ENCODE assay signal across 8 cellular contexts in genomic region chr6:7723041-7723447, GRCh38. TPM values are rescaled to one million over a fixed set of nuclear protein-coding genes. Genes with fewer than 3 reads are reported as not detected.
DNase-seq lines count a peak whose midpoint lies in the region; ATAC-seq, FAIRE-seq and TF ChIP-seq lines count a peak whose summit lies in the region.

No MANE protein-coding gene starts in this region.

- no peaks in the 10 kb centered on the region for H3K79me2 ChIP-seq in HepG2 (ENCODE audit: insufficient read depth, low read length)

- peaks cover 23% of the 10 kb centered on the region for H3K4me1 ChIP-seq in HepG2 (ENCODE audit: insufficient read depth, low read length)

- peaks cover 11 to 45% of the 10 kb centered on the region in 2 experiments; a peak in 3 of 5 replicates for H3K27me3 ChIP-seq in HepG2 (ENCODE audit: control insufficient read depth in 1 of 2, insufficient read depth in 2 of 2, low read length in 2 of 2)

- FAIRE-seq in HepG2 (lab: Jason Lieb, UNC), result peak; percentile 73

- no peaks in the 10 kb centered on the region; the same call in 1 of the 2 replicates for H4K20me1 ChIP-seq in HepG2 (ENCODE audit: insufficient read depth, low read length)

- TF ChIP-seq EP300 in HepG2 (IDR thresholded peaks at IDR 0.05; ENCODE audit: low read depth in 2 of 2, low read length in 2 of 2), result no peak
- TF ChIP-seq EP300 in HepG2 (CRISPR knock-in tag; IDR thresholded peaks at IDR 0.05; ENCODE audit: borderline replicate concordance), result no peak

- H3K4me3 ChIP-seq in coronary artery (no peak overlapping the region), HepG2 (replicated peaks in 1 of 3; ENCODE audit: insufficient read depth in 1 of 3, low read depth in 2 of 3, low read length in 3 of 3) (no peak overlapping the region)

- no peak overlapping the region for H2AFZ ChIP-seq in HepG2 (ENCODE audit: low read length)

- intact Hi-C loops in activated CD4-positive, alpha-beta T cell treated with anti-CD3 and anti-CD28 coated beads for 36 hours (cut with DNase I, micrococcal nuclease), result loop anchor here (1.0 to 5.0 kb wide), 4 partner anchors 283 to 499 kb away; no protein-coding TSS in a partner anchor
- intact Hi-C loops in HepG2 (cut with micrococcal nuclease; ENCODE audit: unreplicated experiment), result loop anchor here (1.0 to 10.0 kb wide), 5 partner anchors 90 to 492 kb away; no protein-coding TSS in a partner anchor

- no peaks in the 10 kb centered on the region for H3K36me3 ChIP-seq in HepG2 (replicated peaks in 1 of 2; ENCODE audit: control insufficient read depth in 1 of 2, insufficient read depth in 2 of 2, low read length in 2 of 2)

- H3K27ac Mint-ChIP-seq in activated CD4-positive, alpha-beta T cell treated with anti-CD3 and anti-CD28 coated beads for 36 hours, result no peak overlapping the region

- H3K27ac ChIP-seq in coronary artery (no peak overlapping the region), HepG2 (ENCODE audit: extremely low read length, insufficient read depth, low read length) (no peak overlapping the region)

- no peak for TF ChIP-seq POLR2A in HepG2 (IDR thresholded peaks at IDR 0.05; ENCODE audit: insufficient read depth in 1 of 2, low read depth in 2 of 2, low read length in 2 of 2)

- peaks cover 39% of the 10 kb centered on the region for H3K27me3 Mint-ChIP-seq in activated CD4-positive, alpha-beta T cell treated with anti-CD3 and anti-CD28 coated beads for 36 hours

- H3K4me3 Mint-ChIP-seq in activated CD4-positive, alpha-beta T cell treated with anti-CD3 and anti-CD28 coated beads for 36 hours, result no peak overlapping the region

- TF ChIP-seq CTCF in coronary artery (IDR thresholded peaks at IDR 0.05), result peak; percentile 35
- TF ChIP-seq CTCF in HepG2 (CRISPR knock-in tag; IDR thresholded peaks at IDR 0.05), result peak; percentile 81

- no peak overlapping the region for H3K4me2 ChIP-seq in HepG2 (ENCODE audit: low read depth, low read length)

- in situ Hi-C loops in HepG2 (cut with HindIII; ENCODE audit: extremely low pct_ligation_motif_present, low pct_unique_long_range_greater_than_20kb), result loop anchor here (10.0 kb wide), 1 partner anchor 342 kb away; the partner anchor contains the start of gene BLOC1S5

- peak; percentile 57 for ATAC-seq in activated CD4-positive, alpha-beta T cell treated with anti-CD3 and anti-CD28 coated beads for 36 hours
- ATAC-seq in HepG2 (peak; percentile 54), HG02852 (IDR thresholded peaks at IDR 0.05; ENCODE audit: unreplicated experiment) (no peak)

- CTCF ChIA-PET in activated CD4-positive, alpha-beta T cell treated with anti-CD3 and anti-CD28 coated beads for 36 hours (lab: Charles Lee), result interaction anchor here (0.6 to 3.4 kb wide), 17 partner anchors 9 to 496 kb away, joined by 3 to 26 read pairs (median 3); no protein-coding TSS in a partner anchor
- CTCF ChIA-PET in HepG2 (lab: Yijun Ruan, JAX; ENCODE audit: low intra/inter-chr PET ratio, low total read pairs), result interaction anchor here (1.3 to 2.7 kb wide), 4 partner anchors 91 to 336 kb away, joined by 5 to 16 read pairs (median 11); no protein-coding TSS in a partner anchor

- no peaks in the 10 kb centered on the region for H3K36me3 Mint-ChIP-seq in activated CD4-positive, alpha-beta T cell treated with anti-CD3 and anti-CD28 coated beads for 36 hours (ENCODE audit: low read depth)

- no peaks in the 10 kb centered on the region for H3K9me3 Mint-ChIP-seq in activated CD4-positive, alpha-beta T cell treated with anti-CD3 and anti-CD28 coated beads for 36 hours (ENCODE audit: low read depth)

- TF ChIP-seq RAD21 in HepG2 (CRISPR knock-in tag; IDR thresholded peaks at IDR 0.05), result 0 out of 2 replicates have a peak, but pooled peaks have one; percentile 53

- BruUV-seq in HepG2 (replicated peaks; lab: Mats Ljungman, UMichigan), result no TSS peak

- H3K9ac ChIP-seq in HepG2 (ENCODE audit: insufficient read depth, low read depth, low read length), result no peak overlapping the region

- 0% methylated on average over 10 of the region's 10 CpGs for WGBS in HepG2 (ENCODE audit: low lambda C conversion rate)

- POLR2A ChIA-PET in activated CD4-positive, alpha-beta T cell treated with anti-CD3 and anti-CD28 coated beads for 36 hours (lab: Charles Lee), result no interaction called here
- POLR2A ChIA-PET in HepG2 (lab: Yijun Ruan, JAX), result interaction anchor here (1.1 kb wide), 1 partner anchor 341 kb away, joined by 3 read pairs; the partner anchor contains the start of gene BLOC1S5

- peak; percentile 76 for DNase-seq in CD1c-positive myeloid dendritic cell (ENCODE audit: extremely low spot score)
- peak; percentile 78 for DNase-seq in H4 (ENCODE audit: low spot score)
- peak; percentile 46 to 66 for DNase-seq in NCI-H446 (lab: John Stamatoyannopoulos, UW)
- DNase-seq in activated CD4-positive, alpha-beta T cell treated with anti-CD3 and anti-CD28 coated beads for 36 hours, result peak; percentile 85
- no peak for DNase-seq in coronary artery (ENCODE audit: low spot score)
- DNase-seq in HepG2 (ENCODE audit: low spot score), result peak; percentile 79
- DNase-seq in stimulated activated CD8-positive, alpha-beta memory T cell treated with anti-CD3 and anti-CD28 coated beads, Interleukin-12 subunit alpha, Interleukin-12 subunit beta, amount 100 ng/mL, for 1 hour (ENCODE audit: low read depth), result peak; percentile 20

- peaks cover 10% of the 10 kb centered on the region for H3K4me1 Mint-ChIP-seq in activated CD4-positive, alpha-beta T cell treated with anti-CD3 and anti-CD28 coated beads for 36 hours

- H3K9me3 ChIP-seq in HepG2 (ENCODE audit: low read length), result no peaks in the 10 kb centered on the region

TF ChIP-seq in HepG2, 621 proteins besides CTCF, POLR2A, EP300 and RAD21 (continues in another document):
- TF ChIP-seq MEIS1 (CRISPR knock-in tag; IDR thresholded peaks at IDR 0.05; ENCODE audit: borderline replicate concordance) (no peak), TFDP1 (CRISPR knock-in tag; IDR thresholded peaks at IDR 0.05; ENCODE audit: borderline replicate concordance) (peak; percentile 16; the same call in 1 of the 2 replicates), ATF4 (CRISPR knock-in tag; IDR thresholded peaks at IDR 0.05) (no peak), PAX8 (CRISPR knock-in tag; IDR thresholded peaks at IDR 0.05; ENCODE audit: borderline replicate concordance) (0 out of 2 replicates have a peak, but pooled peaks have one; percentile 70), XRCC5 (optimal IDR thresholded peaks at IDR 0.05; ENCODE audit: low read length) (peak; percentile 81)

RNA-seq across cellular contexts. Expression of gene BMP6, which starts 2.9 kb away (rescaled TPM):
- total RNA-seq in H4 (2014; rRNA removed; shearing (Covaris generic)), result 2.1 and 2.8 TPM in 2 replicates
- total RNA-seq in activated CD4-positive, alpha-beta T cell treated with anti-CD3 and anti-CD28 coated beads for 36 hours, result under 1 TPM; 0.14 to 0.27 TPM
- 0.09 TPM in 1 of 2 replicates, not detected in the other for total RNA-seq in HepG2 (2016; rRNA removed; fragmentation: Illumina TruSeq; extraction: Trizol)
- total RNA-seq in HepG2 (2016; cell fraction: cytosol; rRNA removed; fragmentation: Illumina TruSeq; extraction: Trizol; ENCODE audit: low read depth), result not detected in 2 replicates
- not detected in 2 replicates for total RNA-seq in HepG2 (2016; cell fraction: insoluble cytoplasmic fraction; rRNA removed; fragmentation: Illumina TruSeq; extraction: Trizol)
- total RNA-seq in HepG2 (2016; cell fraction: membrane; rRNA removed; fragmentation: Illumina TruSeq; extraction: Trizol), result not detected in 2 replicates
- total RNA-seq in HepG2 (2016; cell fraction: nucleus; rRNA removed; fragmentation: Illumina TruSeq; extraction: Trizol), result not detected in 2 replicates
- 0.14 and 0.18 TPM in 2 replicates for polyA plus RNA-seq in HepG2 (2011; rRNA removed)
- 0.11 and 0.17 TPM in 2 replicates for polyA plus RNA-seq in HepG2 (2011; cell fraction: cytosol; rRNA removed)
- 0.10 and 0.13 TPM in 2 replicates for polyA plus RNA-seq in HepG2 (2011; cell fraction: nucleus; rRNA removed)
- 0.07 and 0.41 TPM in 2 replicates for polyA plus RNA-seq in HepG2 (2012)
- polyA plus RNA-seq in HepG2 (2016; cell fraction: cytosol; fragmentation: Illumina TruSeq; extraction: Trizol; ENCODE audit: low read depth), result not detected in 2 replicates
- not detected in 2 replicates for polyA plus RNA-seq in HepG2 (2016; cell fraction: insoluble cytoplasmic fraction; fragmentation: Illumina TruSeq; extraction: Trizol; ENCODE audit: low read depth)
- not detected in 2 replicates for polyA plus RNA-seq in HepG2 (2016; cell fraction: membrane; fragmentation: Illumina TruSeq; extraction: Trizol; ENCODE audit: low read depth)
- not detected in 2 replicates for polyA plus RNA-seq in HepG2 (2016; cell fraction: nucleus; fragmentation: Illumina TruSeq; extraction: Trizol; ENCODE audit: insufficient read depth, low read depth)
- polyA minus RNA-seq in HepG2 (2011; rRNA and poly(A)+ RNA removed; ENCODE audit: low replicate concordance), result 0.54 and 62.0 TPM in 2 replicates
- 0.30 and 0.35 TPM in 2 replicates for polyA minus RNA-seq in HepG2 (2011; cell fraction: cytosol; rRNA and poly(A)+ RNA removed)
- 0.25 and 0.39 TPM in 2 replicates for polyA minus RNA-seq in HepG2 (2011; cell fraction: nucleus; rRNA and poly(A)+ RNA removed)
